ENCODE assay signal across 9 cellular contexts in genomic region chr3:112333386-112334334, GRCh38. TPM values are rescaled to one million over a fixed set of nuclear protein-coding genes. Genes with fewer than 3 reads are reported as not detected.
A peak's percentile ranks its signal among the peaks of the same experiment; 100 is the strongest.
DNase-seq lines count a peak whose midpoint lies in the region; ATAC-seq, FAIRE-seq and TF ChIP-seq lines count a peak whose summit lies in the region.
"Had no signal": no experiment of that assay in that cellular context is flagged by ENCODE, and none has a peak within 500 bp of the region (broad histone marks: within the 10 kb centered on the region; RNA-seq: fewer than 3 reads in every experiment).

No MANE protein-coding gene starts in this region.

- peak overlapping the region; percentile 68 for H2AFZ ChIP-seq in endothelial cell of umbilical vein (ENCODE audit: low read depth, low read length)

- peaks cover 0 to 6% of the 10 kb centered on the region in 2 experiments for H3K27me3 ChIP-seq in endothelial cell of umbilical vein (ENCODE audit: control insufficient read depth in 2 of 2, insufficient read depth in 2 of 2, low read length in 2 of 2)
- H3K27me3 ChIP-seq in tibial artery, result no peaks in the 10 kb centered on the region

- TF ChIP-seq POLR2A in endothelial cell of umbilical vein (IDR thresholded peaks at IDR 0.05; ENCODE audit: low read depth, low read length), result no peak

- peak; percentile 45 for DNase-seq in DMS153 treated with DMSO at 0.1 percent for 48 hours (lab: John Stamatoyannopoulos, UW; ENCODE audit: unreplicated experiment)
- DNase-seq in DMS153 (lab: John Stamatoyannopoulos, UW), result no peak
- DNase-seq in UCSD-AML1 (lab: John Stamatoyannopoulos, UW; ENCODE audit: unreplicated experiment), result peak; percentile 47
- DNase-seq in endothelial cell of umbilical vein (ENCODE audit: low read depth, low spot score), result peak; percentile 71
- peak; percentile 72 for DNase-seq in midbrain (lab: John Stamatoyannopoulos, UW)
- peak; percentile 23 to 66 for DNase-seq in tibial artery

- dilution Hi-C loops in endothelial cell of umbilical vein (cut with MboI; ENCODE audit: extremely low pct_ligation_motif_present, low sequenced_read_pairs), result no loop called here

- H3K9me3 ChIP-seq in endothelial cell of umbilical vein (replicated peaks; ENCODE audit: control insufficient read depth, insufficient read depth, low read length) (no peaks in the 10 kb centered on the region), tibial artery (no peaks in the 10 kb centered on the region)

- H3K9me1 ChIP-seq in endothelial cell of umbilical vein (replicated peaks; ENCODE audit: control insufficient read depth, extremely low read depth, insufficient read depth, low read length), result no peaks in the 10 kb centered on the region

- H3K36me3 ChIP-seq in endothelial cell of umbilical vein (ENCODE audit: control insufficient read depth in 2 of 2, extremely low read depth in 1 of 2, insufficient read depth in 2 of 2, low read length in 2 of 2) (no peaks in the 10 kb centered on the region), tibial artery (no peaks in the 10 kb centered on the region)

- H3K4me1 ChIP-seq in endothelial cell of umbilical vein (ENCODE audit: control insufficient read depth, extremely low read depth, insufficient read depth, low read length) (peaks cover 8% of the 10 kb centered on the region), tibial artery (peaks cover 0 to 49% (median 14%) of the 10 kb centered on the region in 4 donors)

- no peaks in the 10 kb centered on the region for H4K20me1 ChIP-seq in endothelial cell of umbilical vein (replicated peaks; ENCODE audit: control insufficient read depth, extremely low read depth, insufficient read depth, low read length)

- H3K79me2 ChIP-seq in endothelial cell of umbilical vein (ENCODE audit: control insufficient read depth, insufficient read depth, low read length), result no peaks in the 10 kb centered on the region

- POLR2A ChIA-PET in endothelial cell of umbilical vein (lab: Charles Lee), result interaction anchor here (0.7 to 2.1 kb wide), 5 partner anchors 17 to 222 kb away, joined by 3 to 9 read pairs (median 8); no protein-coding TSS in a partner anchor

- ATAC-seq in HG03095 (IDR thresholded peaks at IDR 0.05; ENCODE audit: unreplicated experiment) (peak; percentile 28), GM18861 (IDR thresholded peaks at IDR 0.05; ENCODE audit: unreplicated experiment) (no peak)

- CTCF ChIA-PET in endothelial cell of umbilical vein (lab: Charles Lee), result interaction anchor here (0.8 to 3.4 kb wide), 23 partner anchors 12 to 222 kb away, joined by 3 to 40 read pairs (median 5); partner anchors contain the start of gene SLC9C1

- H3K4me3 ChIP-seq in endothelial cell of umbilical vein (replicated peaks in 1 of 3; ENCODE audit: insufficient read depth in 1 of 3, low read depth in 1 of 3, low read length in 3 of 3) (peak overlapping the region; percentile 28 to 59 (median 56)), tibial artery (peak overlapping the region; percentile 66 to 78)

- H3K4me2 ChIP-seq in endothelial cell of umbilical vein (ENCODE audit: insufficient read depth, low read length), result peak overlapping the region; percentile 75

- peak overlapping the region; percentile 58 for H3K9ac ChIP-seq in endothelial cell of umbilical vein (replicated peaks; ENCODE audit: extremely low read depth, insufficient read depth, low read length)

- TF ChIP-seq CTCF in endothelial cell of umbilical vein (IDR thresholded peaks at IDR 0.05; ENCODE audit: extremely low read depth in 1 of 2, insufficient read depth in 1 of 2, low read depth in 1 of 2, low read length in 2 of 2), result no peak
- TF ChIP-seq CTCF in tibial artery (IDR thresholded peaks at IDR 0.05), result no peak

- intact Hi-C loops in endothelial cell of umbilical vein (cut with micrococcal nuclease), result loop anchor here (1.0 to 2.0 kb wide), 2 partner anchors 21 to 58 kb away; no protein-coding TSS in a partner anchor
- intact Hi-C loops in tibial artery (cut with DNase I; ENCODE audit: low total_unique reads), result loop anchor here (10.0 kb wide), 1 partner anchor 81 kb away; no protein-coding TSS in a partner anchor

- TSS peak; percentile 48 for BruUV-seq in endothelial cell of umbilical vein (replicated peaks; lab: Mats Ljungman, UMichigan)

- no peak overlapping the region for H3K27ac ChIP-seq in endothelial cell of umbilical vein (ENCODE audit: insufficient read depth, low read depth, low read length)
- H3K27ac ChIP-seq in tibial artery, result peak overlapping the region; percentile 86 to 92

- no peak for FAIRE-seq in endothelial cell of umbilical vein (lab: Jason Lieb, UNC)
- FAIRE-seq: A204.1 had no signal

TF ChIP-seq in endothelial cell of umbilical vein, 7 proteins besides CTCF, POLR2A, EP300 and RAD21:
- no peak for TF ChIP-seq GATA2 (IDR thresholded peaks at IDR 0.05; ENCODE audit: insufficient read depth, insufficient read length, low read depth, low read length)
- TF ChIP-seq JUN (IDR thresholded peaks at IDR 0.05; ENCODE audit: borderline replicate concordance, insufficient read depth, insufficient read length, low read depth), result no peak
- TF ChIP-seq MYC (IDR thresholded peaks at IDR 0.05; ENCODE audit: low read depth, low read length), result no peak
- TF ChIP-seq, protein P1, sequence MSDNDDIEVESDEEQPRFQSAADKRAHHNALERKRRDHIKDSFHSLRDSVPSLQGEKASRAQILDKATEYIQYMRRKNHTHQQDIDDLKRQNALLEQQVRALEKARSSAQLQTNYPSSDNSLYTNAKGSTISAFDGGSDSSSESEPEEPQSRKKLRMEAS (IDR thresholded peaks at IDR 0.05; ENCODE audit: insufficient read depth, insufficient read length), result no peak
- no peak for TF ChIP-seq EZH2 (IDR thresholded peaks at IDR 0.05; ENCODE audit: borderline replicate concordance, low read depth, low read length, severe bottlenecking)
- TF ChIP-seq FOS (IDR thresholded peaks at IDR 0.05; ENCODE audit: borderline replicate concordance, insufficient read depth, low read length), result no peak
- TF ChIP-seq POLR2AphosphoS5 (IDR thresholded peaks at IDR 0.05; ENCODE audit: insufficient read depth, low read depth, low read length), result no peak

RNA-seq across cellular contexts. Expression of gene CD200, which starts 0.7 kb away (rescaled TPM):
- total RNA-seq in endothelial cell of umbilical vein, result 7.2 and 8.2 TPM in 2 replicates
- polyA plus RNA-seq in endothelial cell of umbilical vein, result 6.9 and 8.1 TPM in 2 replicates
- 6.7 and 7.6 TPM in 2 replicates for polyA plus RNA-seq in endothelial cell of umbilical vein (2011; cell fraction: cytosol; rRNA removed)
- 9.5 and 9.8 TPM in 2 replicates for polyA plus RNA-seq in endothelial cell of umbilical vein (2011; cell fraction: nucleus; rRNA removed)
- 4.0 and 6.1 TPM in 2 replicates for polyA plus RNA-seq in endothelial cell of umbilical vein (2012)
- polyA minus RNA-seq in endothelial cell of umbilical vein, result 8.7 and 10.5 TPM in 2 replicates
- polyA minus RNA-seq in endothelial cell of umbilical vein (2011; cell fraction: cytosol; rRNA and poly(A)+ RNA removed), result not detected
- polyA minus RNA-seq in endothelial cell of umbilical vein (2011; cell fraction: nucleus; rRNA and poly(A)+ RNA removed), result 6.1 and 7.2 TPM in 2 replicates

RNA-seq across cellular contexts. Expression of gene SLC9C1, which starts 39.6 kb away (rescaled TPM):
- total RNA-seq in endothelial cell of umbilical vein, result 0.09 TPM in 1 of 2 replicates, not detected in the other
- not detected in 2 replicates for polyA plus RNA-seq in endothelial cell of umbilical vein
- polyA plus RNA-seq in endothelial cell of umbilical vein (2011; cell fraction: cytosol; rRNA removed), result 0.01 TPM in 1 of 2 replicates, not detected in the other
- 0.08 and 0.36 TPM in 2 replicates for polyA plus RNA-seq in endothelial cell of umbilical vein (2011; cell fraction: nucleus; rRNA removed)
- not detected in 2 replicates for polyA plus RNA-seq in endothelial cell of umbilical vein (2012)
- 0.32 and 0.63 TPM in 2 replicates for polyA minus RNA-seq in endothelial cell of umbilical vein
- polyA minus RNA-seq in endothelial cell of umbilical vein (2011; cell fraction: cytosol; rRNA and poly(A)+ RNA removed), result not detected
- 0.29 and 0.48 TPM in 2 replicates for polyA minus RNA-seq in endothelial cell of umbilical vein (2011; cell fraction: nucleus; rRNA and poly(A)+ RNA removed)
